9 cellular contexts compared by ENCODE assay signal in the genomic region with DNA sequence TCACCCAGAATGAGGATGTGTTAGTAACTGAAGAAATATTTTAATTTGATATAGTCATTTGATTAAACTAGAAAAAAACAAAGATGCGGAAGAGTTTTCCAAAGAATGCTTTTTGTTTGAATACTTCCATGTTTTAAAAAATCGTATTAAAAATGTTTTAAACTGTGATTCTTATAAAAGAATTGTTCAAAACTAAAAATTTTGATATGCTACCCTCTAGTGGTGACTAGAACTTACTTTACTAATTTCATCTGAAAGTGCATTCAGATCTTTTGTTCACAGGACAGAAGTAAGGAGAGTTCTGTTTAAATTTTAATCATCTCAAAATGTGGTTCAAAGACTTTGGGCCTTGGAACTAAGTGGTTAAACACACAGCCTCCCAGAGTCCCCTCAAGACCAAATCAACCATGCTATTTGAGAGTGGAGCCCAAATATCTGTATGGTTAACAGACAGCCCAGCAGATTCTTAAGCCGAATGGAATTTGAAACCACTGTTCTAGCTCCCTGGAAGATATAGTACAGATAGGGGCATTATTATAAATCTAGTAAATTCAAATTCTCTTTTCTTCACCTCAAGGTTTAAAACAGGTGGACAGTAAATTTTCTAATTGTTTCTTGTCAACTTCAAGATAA. TPM values are rescaled to one million over a fixed set of nuclear protein-coding genes. Genes with fewer than 3 reads are reported as not detected.
DNase-seq lines count a peak whose midpoint lies in the region; ATAC-seq, FAIRE-seq and TF ChIP-seq lines count a peak whose summit lies in the region.
"Had no signal": no experiment of that assay in that cellular context is flagged by ENCODE, and none has a peak within 500 bp of the region (broad histone marks: within the 10 kb centered on the region; RNA-seq: fewer than 3 reads in every experiment).

No MANE protein-coding gene starts in this region.

- no peaks in the 10 kb centered on the region for H3K9me3 Mint-ChIP-seq in astrocyte (ENCODE audit: unreplicated experiment)

- no peak overlapping the region for H3K4me2 ChIP-seq in DND-41 (ENCODE audit: insufficient read depth, low read length)
- no peak overlapping the region for H3K4me2 ChIP-seq in astrocyte (ENCODE audit: low read length)

- TF ChIP-seq CTCF in DND-41 (IDR thresholded peaks at IDR 0.05; ENCODE audit: borderline replicate concordance, extremely low read depth, low read length, poor library complexity, severe bottlenecking): peak; percentile 37
- peak; percentile 46 for TF ChIP-seq CTCF in astrocyte (IDR thresholded peaks at IDR 0.05; ENCODE audit: insufficient read depth, low read depth, low read length)

- H4K20me1 ChIP-seq in DND-41 (ENCODE audit: insufficient read depth, low read length): no peaks in the 10 kb centered on the region
- no peaks in the 10 kb centered on the region for H4K20me1 ChIP-seq in astrocyte (ENCODE audit: insufficient read depth, low read length)

- peaks cover 1% of the 10 kb centered on the region for H3K27me3 Mint-ChIP-seq in astrocyte (ENCODE audit: low read depth, unreplicated experiment)

- no peak overlapping the region for H2AFZ ChIP-seq in DND-41 (ENCODE audit: low read depth, low read length)
- no peak overlapping the region for H2AFZ ChIP-seq in astrocyte (ENCODE audit: low read depth, low read length)

- no peak overlapping the region for H3K27ac Mint-ChIP-seq in astrocyte (ENCODE audit: unreplicated experiment)

- H3K9ac ChIP-seq in DND-41 (ENCODE audit: low read depth, low read length) (no peak overlapping the region), astrocyte (ENCODE audit: low read length) (no peak overlapping the region)

- DNase-seq in DND-41 (no peak), Kasumi-1 (lab: John Stamatoyannopoulos, UW) (peak; percentile 35 to 66), astrocyte (ENCODE audit: low read depth) (peak; percentile 3), myocyte (ENCODE audit: low read depth) (peak; percentile 6)
- no peak for DNase-seq in stimulated activated CD4-positive, alpha-beta T cell treated with anti-CD3 and anti-CD28 coated beads, Interleukin-4, amount 100 ng/mL, for 4 hours

- H3K79me2 ChIP-seq in DND-41 (ENCODE audit: insufficient read depth, low read length) (no peaks in the 10 kb centered on the region), astrocyte (ENCODE audit: insufficient read depth, low read length) (no peaks in the 10 kb centered on the region)

- H3K9me3 ChIP-seq in DND-41 (ENCODE audit: insufficient read depth, low read length, severe bottlenecking) (no peaks in the 10 kb centered on the region), astrocyte (ENCODE audit: insufficient read depth, low read depth, low read length) (no peaks in the 10 kb centered on the region)

- no peak for FAIRE-seq in astrocyte (lab: Jason Lieb, UNC)

- ATAC-seq in DND-41 (ENCODE audit: insufficient read depth, low read depth): no peak
- no peak for ATAC-seq in GM21526 (IDR thresholded peaks at IDR 0.05; ENCODE audit: low FRiP score, unreplicated experiment)
- no peak for ATAC-seq in HG03196 (IDR thresholded peaks at IDR 0.05; ENCODE audit: unreplicated experiment)

- H3K4me3 ChIP-seq in DND-41 (ENCODE audit: low read depth in 1 of 2, low read length in 2 of 2) (no peak overlapping the region), astrocyte (ENCODE audit: insufficient read depth, low read depth, low read length) (no peak overlapping the region)
- H3K4me3 ChIP-seq: skin epidermis had no signal

- H3K4me1 ChIP-seq in DND-41 (ENCODE audit: insufficient read depth, low read length): no peaks in the 10 kb centered on the region
- no peaks in the 10 kb centered on the region for H3K4me1 ChIP-seq in astrocyte (ENCODE audit: insufficient read depth, low read length)

- H3K27ac ChIP-seq in DND-41 (ENCODE audit: low read length): no peak overlapping the region
- no peak overlapping the region for H3K27ac ChIP-seq in astrocyte (ENCODE audit: low read depth, low read length)
- H3K27ac ChIP-seq: skin epidermis had no signal

- H3K4me3 Mint-ChIP-seq in astrocyte (ENCODE audit: unreplicated experiment): no peak overlapping the region

- H3K36me3 ChIP-seq in DND-41 (ENCODE audit: insufficient read depth, low read length) (no peaks in the 10 kb centered on the region), astrocyte (ENCODE audit: insufficient read depth, low read length) (no peaks in the 10 kb centered on the region)

- no peaks in the 10 kb centered on the region for H3K4me1 Mint-ChIP-seq in astrocyte (ENCODE audit: low read depth, unreplicated experiment)

- H3K27me3 ChIP-seq in DND-41 (ENCODE audit: insufficient read depth, low read length, poor library complexity) (no peaks in the 10 kb centered on the region), astrocyte (ENCODE audit: insufficient read depth, low read length) (no peaks in the 10 kb centered on the region)

- H3K36me3 Mint-ChIP-seq in astrocyte (ENCODE audit: low read depth, unreplicated experiment): no peaks in the 10 kb centered on the region

RNA-seq across cellular contexts. Expression of gene SYNPR, which starts 45.2 kb away (rescaled TPM):
- total RNA-seq in astrocyte (0.27 TPM in 1 of 2 replicates, not detected in the other), myocyte (not detected in 2 replicates)
- polyA plus RNA-seq in myocyte (2012): not detected
- polyA plus RNA-seq: adipose tissue had no signal

Comparison
In these comparisons a context has a peak if more than half of its experiments do, and no peak if none do; other contexts are left out.
1. DNase-seq: peak in Kasumi-1 (2 of 2), astrocyte (single experiment) and myocyte (single experiment); none in DND-41 (single experiment) and stimulated activated CD4-positive, alpha-beta T cell treated with anti-CD3 and anti-CD28 coated beads, Interleukin-4, amount 100 ng/mL, for 4 hours (0 of 2).